9 cellular contexts compared by ENCODE assay signal in the genomic region with DNA sequence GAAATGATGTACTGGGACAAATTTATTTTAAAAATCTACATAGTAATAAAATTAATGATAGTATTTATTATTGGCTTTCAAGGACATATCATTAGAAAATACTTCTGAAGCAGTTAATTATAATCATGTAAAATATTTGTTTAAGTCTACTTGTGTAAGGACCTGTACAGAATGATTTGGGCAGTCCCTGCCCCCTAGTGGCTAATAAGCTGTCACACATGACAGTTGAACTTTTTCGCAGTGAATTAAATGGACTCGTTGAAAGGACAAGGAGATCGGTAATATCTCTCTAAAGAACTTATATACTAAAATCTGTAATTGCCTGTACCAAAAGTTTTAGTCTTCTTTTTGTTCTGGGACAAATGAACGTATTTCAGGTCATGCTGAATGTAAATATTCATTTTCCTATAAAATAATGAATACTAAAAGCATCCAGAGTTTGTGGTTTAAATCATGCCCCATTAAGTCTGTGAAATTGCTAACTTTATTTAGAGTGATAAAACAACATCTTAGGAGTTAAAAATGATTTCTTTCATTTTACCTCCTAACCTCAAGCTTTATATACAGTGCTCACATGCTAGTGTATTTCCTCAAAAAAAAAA. TPM values are rescaled to one million over a fixed set of nuclear protein-coding genes. Genes with fewer than 3 reads are reported as not detected.
DNase-seq lines count a peak whose midpoint lies in the region; ATAC-seq and TF ChIP-seq lines count a peak whose summit lies in the region.
"Had no signal": no experiment of that assay in that cellular context is flagged by ENCODE, and none has a peak within 500 bp of the region (broad histone marks: within the 10 kb centered on the region; RNA-seq: fewer than 3 reads in every experiment).

No MANE protein-coding gene starts in this region.

- H3K9me3 Mint-ChIP-seq in activated naive CD4-positive, alpha-beta T cell treated with anti-CD3 and anti-CD28 coated beads, Interleukin-2, amount 50 U/mL, for 72 hours: no peaks in the 10 kb centered on the region

- H3K27ac ChIP-seq in sigmoid colon: peak overlapping the region; percentile 20 to 67 (median 55)

- TF ChIP-seq CTCF in sigmoid colon (IDR thresholded peaks at IDR 0.05): peak in 3 of 4 experiments; percentile 64 to 82 (median 74)

- H3K9me3 ChIP-seq in sigmoid colon: no peaks in the 10 kb centered on the region

- no peaks in the 10 kb centered on the region for H3K27me3 ChIP-seq in sigmoid colon

- peak overlapping the region in 1 of 2 donors; percentile 67 for H3K27ac Mint-ChIP-seq in activated naive CD4-positive, alpha-beta T cell treated with anti-CD3 and anti-CD28 coated beads, Interleukin-2, amount 50 U/mL, for 72 hours

- H3K4me1 ChIP-seq in sigmoid colon: peaks cover 0 to 22% (median 7%) of the 10 kb centered on the region in 4 donors

- intact Hi-C loops in left cardiac atrium (cut with DNase I): no loop called here
- intact Hi-C loops in sigmoid colon (cut with DNase I): no loop called here
- intact Hi-C loops in posterior vena cava (cut with DNase I): loop anchor here in 1 of 2 donors (10.0 kb wide), 1 partner anchor 522 kb away; a partner anchor contains a TSS

- H3K36me3 ChIP-seq in sigmoid colon: peaks cover 6 to 70% (median 26%) of the 10 kb centered on the region in 4 donors

- TF ChIP-seq EP300 in sigmoid colon (IDR thresholded peaks at IDR 0.05): no peak

- 6 to 13% methylated on average over 4 of the region's 4 CpGs for WGBS in sigmoid colon, 2 donors

- peak; percentile 30 for DNase-seq in Daoy (ENCODE audit: low read depth)
- DNase-seq in NCI-H446 (lab: John Stamatoyannopoulos, UW): peak; percentile 10 to 72
- no peak for DNase-seq in activated naive CD4-positive, alpha-beta T cell treated with anti-CD3 and anti-CD28 coated beads, Interleukin-2, amount 50 U/mL, for 72 hours (ENCODE audit: low spot score in 2 of 2)
- DNase-seq in left cardiac atrium: no peak
- DNase-seq in sigmoid colon: no peak
- DNase-seq in posterior vena cava (ENCODE audit: low spot score): no peak

- no peak for TF ChIP-seq POLR2A in sigmoid colon (IDR thresholded peaks at IDR 0.05)

- peak; percentile 91 for ATAC-seq in GM19438 (IDR thresholded peaks at IDR 0.05; ENCODE audit: low read depth, unreplicated experiment)
- peak; percentile 94 for ATAC-seq in HG03354 (IDR thresholded peaks at IDR 0.05; ENCODE audit: poor library complexity, severe bottlenecking, unreplicated experiment)
- peak; percentile 67 to 73 for ATAC-seq in activated naive CD4-positive, alpha-beta T cell treated with anti-CD3 and anti-CD28 coated beads, Interleukin-2, amount 50 U/mL, for 72 hours
- peak; percentile 91 for ATAC-seq in left cardiac atrium

- no peak overlapping the region for H3K4me3 ChIP-seq in sigmoid colon

- peaks cover 7 to 10% of the 10 kb centered on the region in 2 donors for H3K36me3 Mint-ChIP-seq in activated naive CD4-positive, alpha-beta T cell treated with anti-CD3 and anti-CD28 coated beads, Interleukin-2, amount 50 U/mL, for 72 hours

RNA-seq across cellular contexts. Expression of a gene that starts 13.6 kb away (rescaled TPM):
- total RNA-seq in Daoy (2014; rRNA removed; shearing (Covaris generic)): 17.3 and 28.3 TPM in 2 replicates
- total RNA-seq in activated naive CD4-positive, alpha-beta T cell treated with anti-CD3 and anti-CD28 coated beads, Interleukin-2, amount 50 U/mL, for 72 hours: 10 to 100 TPM; 29.3 to 31.8 TPM
- 10 to 100 TPM; 22.4 to 22.5 TPM for total RNA-seq in left cardiac atrium
- 10 to 100 TPM; 14.5 to 49.0 (median 21.7) TPM for total RNA-seq in sigmoid colon
- 10 to 100 TPM; 16.8 to 18.3 (median 17.2) TPM for polyA plus RNA-seq in sigmoid colon
- 10 to 100 TPM; 33.4 to 34.3 TPM for total RNA-seq in posterior vena cava

RNA-seq across cellular contexts. Expression of a gene that starts 47.5 kb away (rescaled TPM):
- not detected in 2 replicates for total RNA-seq in Daoy (2014; rRNA removed; shearing (Covaris generic))
- not detected for total RNA-seq in activated naive CD4-positive, alpha-beta T cell treated with anti-CD3 and anti-CD28 coated beads, Interleukin-2, amount 50 U/mL, for 72 hours
- total RNA-seq in left cardiac atrium (not detected), sigmoid colon (not detected), posterior vena cava (not detected)
- polyA plus RNA-seq in sigmoid colon: not detected
- total RNA-seq: glomerular endothelial cell had no signal

Comparison
In these comparisons a context has a peak if more than half of its experiments do, and no peak if none do; other contexts are left out.
1. DNase-seq: peak in Daoy (single experiment) and NCI-H446 (2 of 2); none in activated naive CD4-positive, alpha-beta T cell treated with anti-CD3 and anti-CD28 coated beads, Interleukin-2, amount 50 U/mL, for 72 hours (0 of 2), left cardiac atrium (single experiment), sigmoid colon (single experiment) and posterior vena cava (single experiment).
2. Peak in every context shown above with its lines, with median percentiles within 50 percentile points of each other: ATAC-seq.